In the genomic region with DNA sequence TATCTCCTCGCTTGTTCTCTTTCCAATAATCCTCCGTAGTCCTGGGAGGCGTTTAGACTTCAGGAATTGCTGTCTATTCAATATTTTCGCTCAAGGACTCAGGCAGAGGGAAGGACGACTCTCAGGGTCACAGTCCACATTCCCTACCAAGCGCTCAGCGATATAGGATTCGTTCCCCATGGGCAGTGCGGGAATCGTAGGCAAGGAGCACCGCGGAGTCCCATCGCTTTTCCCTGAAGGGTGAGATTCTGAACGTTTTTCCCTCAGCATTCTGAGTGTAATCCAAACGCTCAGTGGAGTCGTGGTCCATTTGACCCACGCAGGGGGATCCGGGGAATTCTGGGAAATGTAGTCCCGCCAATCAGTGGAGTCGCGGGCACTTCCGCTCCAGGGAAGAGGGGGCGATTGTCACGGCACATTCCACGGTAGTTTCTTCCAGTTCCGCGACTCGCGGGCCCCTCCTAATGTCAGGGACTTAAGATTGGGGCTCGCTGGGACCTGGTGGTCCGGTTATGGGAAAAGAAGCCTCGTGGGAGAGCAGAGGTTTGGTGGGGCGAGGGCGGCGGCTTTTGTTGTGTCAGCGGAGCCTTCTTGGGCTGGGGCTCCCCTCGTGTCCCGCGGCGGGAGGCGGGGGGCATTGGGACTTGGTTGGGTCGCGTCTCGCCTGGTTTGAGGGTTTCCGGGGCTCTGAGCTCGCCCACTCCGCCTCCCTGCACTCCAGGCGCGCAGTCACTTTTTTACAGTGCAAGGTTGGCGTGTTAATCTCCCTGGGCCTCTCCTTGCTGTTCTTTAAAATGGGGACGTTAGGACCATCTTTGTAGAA, we compare ENCODE assay signal across 1 cellular context.
A peak's percentile ranks its signal among the peaks of the same experiment; 100 is the strongest.
TF ChIP-seq lines count a peak whose summit lies in the region.

A gene (plus strand): TSS at position 364 of the 823 bp plus-strand sequence. CDS start 3,079 bp downstream, outside the sequence.

TF ChIP-seq in HepG2, 621 proteins besides CTCF, POLR2A, EP300 and RAD21 (continued from another document and continues in another):
- TF ChIP-seq, protein P1, sequence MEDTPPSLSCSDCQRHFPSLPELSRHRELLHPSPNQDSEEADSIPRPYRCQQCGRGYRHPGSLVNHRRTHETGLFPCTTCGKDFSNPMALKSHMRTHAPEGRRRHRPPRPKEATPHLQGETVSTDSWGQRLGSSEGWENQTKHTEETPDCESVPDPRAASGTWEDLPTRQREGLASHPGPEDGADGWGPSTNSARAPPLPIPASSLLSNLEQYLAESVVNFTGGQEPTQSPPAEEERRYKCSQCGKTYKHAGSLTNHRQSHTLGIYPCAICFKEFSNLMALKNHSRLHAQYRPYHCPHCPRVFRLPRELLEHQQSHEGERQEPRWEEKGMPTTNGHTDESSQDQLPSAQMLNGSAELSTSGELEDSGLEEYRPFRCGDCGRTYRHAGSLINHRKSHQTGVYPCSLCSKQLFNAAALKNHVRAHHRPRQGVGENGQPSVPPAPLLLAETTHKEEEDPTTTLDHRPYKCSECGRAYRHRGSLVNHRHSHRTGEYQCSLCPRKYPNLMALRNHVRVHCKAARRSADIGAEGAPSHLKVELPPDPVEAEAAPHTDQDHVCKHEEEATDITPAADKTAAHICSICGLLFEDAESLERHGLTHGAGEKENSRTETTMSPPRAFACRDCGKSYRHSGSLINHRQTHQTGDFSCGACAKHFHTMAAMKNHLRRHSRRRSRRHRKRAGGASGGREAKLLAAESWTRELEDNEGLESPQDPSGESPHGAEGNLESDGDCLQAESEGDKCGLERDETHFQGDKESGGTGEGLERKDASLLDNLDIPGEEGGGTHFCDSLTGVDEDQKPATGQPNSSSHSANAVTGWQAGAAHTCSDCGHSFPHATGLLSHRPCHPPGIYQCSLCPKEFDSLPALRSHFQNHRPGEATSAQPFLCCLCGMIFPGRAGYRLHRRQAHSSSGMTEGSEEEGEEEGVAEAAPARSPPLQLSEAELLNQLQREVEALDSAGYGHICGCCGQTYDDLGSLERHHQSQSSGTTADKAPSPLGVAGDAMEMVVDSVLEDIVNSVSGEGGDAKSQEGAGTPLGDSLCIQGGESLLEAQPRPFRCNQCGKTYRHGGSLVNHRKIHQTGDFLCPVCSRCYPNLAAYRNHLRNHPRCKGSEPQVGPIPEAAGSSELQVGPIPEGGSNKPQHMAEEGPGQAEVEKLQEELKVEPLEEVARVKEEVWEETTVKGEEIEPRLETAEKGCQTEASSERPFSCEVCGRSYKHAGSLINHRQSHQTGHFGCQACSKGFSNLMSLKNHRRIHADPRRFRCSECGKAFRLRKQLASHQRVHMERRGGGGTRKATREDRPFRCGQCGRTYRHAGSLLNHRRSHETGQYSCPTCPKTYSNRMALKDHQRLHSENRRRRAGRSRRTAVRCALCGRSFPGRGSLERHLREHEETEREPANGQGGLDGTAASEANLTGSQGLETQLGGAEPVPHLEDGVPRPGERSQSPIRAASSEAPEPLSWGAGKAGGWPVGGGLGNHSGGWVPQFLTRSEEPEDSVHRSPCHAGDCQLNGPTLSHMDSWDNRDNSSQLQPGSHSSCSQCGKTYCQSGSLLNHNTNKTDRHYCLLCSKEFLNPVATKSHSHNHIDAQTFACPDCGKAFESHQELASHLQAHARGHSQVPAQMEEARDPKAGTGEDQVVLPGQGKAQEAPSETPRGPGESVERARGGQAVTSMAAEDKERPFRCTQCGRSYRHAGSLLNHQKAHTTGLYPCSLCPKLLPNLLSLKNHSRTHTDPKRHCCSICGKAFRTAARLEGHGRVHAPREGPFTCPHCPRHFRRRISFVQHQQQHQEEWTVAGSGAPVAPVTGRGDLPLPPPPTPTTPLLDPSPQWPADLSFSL (CRISPR knock-in tag; IDR thresholded peaks at IDR 0.05): no peak
- TF ChIP-seq ZNF232 (CRISPR knock-in tag; IDR thresholded peaks at IDR 0.05; ENCODE audit: borderline replicate concordance) (no peak), ZNF496 (CRISPR knock-in tag; IDR thresholded peaks at IDR 0.05; ENCODE audit: insufficient replicate concordance) (no peak), ZNF777 (CRISPR knock-in tag; IDR thresholded peaks at IDR 0.05) (peak; percentile 48; the same call in 1 of the 2 replicates), ARNT2 (CRISPR knock-in tag; IDR thresholded peaks at IDR 0.05; ENCODE audit: low read depth) (no peak; the same call in 1 of the 2 replicates), HMGA1 (CRISPR knock-in tag; conservative IDR thresholded peaks at IDR 0.05) (no peak), ZNF260 (CRISPR knock-in tag; IDR thresholded peaks at IDR 0.05; ENCODE audit: borderline replicate concordance, low read depth) (no peak), FOXC1 (CRISPR knock-in tag; IDR thresholded peaks at IDR 0.05; ENCODE audit: borderline replicate concordance) (0 out of 2 replicates have a peak, but pooled peaks have one; percentile 62), KAT2B (IDR thresholded peaks at IDR 0.05; ENCODE audit: borderline replicate concordance, low read depth, low read length) (no peak), ZNF615 (CRISPR knock-in tag; IDR thresholded peaks at IDR 0.05; ENCODE audit: borderline replicate concordance) (0 out of 2 replicates have a peak, but pooled peaks have one; percentile 32), ZNF256 (CRISPR knock-in tag; conservative IDR thresholded peaks at IDR 0.05) (no peak), MIXL1 (CRISPR knock-in tag; IDR thresholded peaks at IDR 0.05) (peak; percentile 80), ZNF441 (CRISPR knock-in tag; IDR thresholded peaks at IDR 0.05; ENCODE audit: borderline replicate concordance) (no peak), ZNF543 (CRISPR knock-in tag; IDR thresholded peaks at IDR 0.05) (peak; percentile 65; the same call in 1 of the 2 replicates), RAD51 (IDR thresholded peaks at IDR 0.05; ENCODE audit: borderline replicate concordance) (no peak), ZNF607 (CRISPR knock-in tag; IDR thresholded peaks at IDR 0.05; ENCODE audit: borderline replicate concordance) (no peak), ZNF329 (CRISPR knock-in tag; IDR thresholded peaks at IDR 0.05; ENCODE audit: low read depth) (no peak; the same call in 1 of the 2 replicates), RNF2 (conservative IDR thresholded peaks at IDR 0.05; ENCODE audit: low read depth) (no peak), RBM39 (IDR thresholded peaks at IDR 0.05; ENCODE audit: low read depth, low read length, poor library complexity, severe bottlenecking) (peak; percentile 76), ZSCAN21 (CRISPR knock-in tag; IDR thresholded peaks at IDR 0.05; ENCODE audit: borderline replicate concordance) (no peak), MIER3 (CRISPR knock-in tag; IDR thresholded peaks at IDR 0.05; ENCODE audit: borderline replicate concordance) (no peak), ZNF451 (CRISPR knock-in tag; IDR thresholded peaks at IDR 0.05) (no peak), ZKSCAN5 (CRISPR knock-in tag; IDR thresholded peaks at IDR 0.05) (no peak), KDM5B (CRISPR knock-in tag; IDR thresholded peaks at IDR 0.05; ENCODE audit: borderline replicate concordance) (peak; percentile 70; the same call in 1 of the 2 replicates), ZNF558 (CRISPR knock-in tag; IDR thresholded peaks at IDR 0.05; ENCODE audit: borderline replicate concordance) (no peak), JUND (CRISPR knock-in tag; IDR thresholded peaks at IDR 0.05) (no peak), ZNF282 (IDR thresholded peaks at IDR 0.05; ENCODE audit: partially characterized antibody) (no peak), FOSL1 (CRISPR knock-in tag; IDR thresholded peaks at IDR 0.05; ENCODE audit: borderline replicate concordance) (no peak), ZMAT3 (CRISPR knock-in tag; conservative IDR thresholded peaks at IDR 0.05) (no peak), TARDBP (CRISPR knock-in tag; IDR thresholded peaks at IDR 0.05) (peak; percentile 49; the same call in 1 of the 2 replicates), BHLHE40 (IDR thresholded peaks at IDR 0.05; ENCODE audit: low read length) (no peak), GATAD1 (CRISPR knock-in tag; IDR thresholded peaks at IDR 0.05) (peak; percentile 75), ZNF670 (CRISPR knock-in tag; IDR thresholded peaks at IDR 0.05; ENCODE audit: borderline replicate concordance) (no peak), ZNF768 (CRISPR knock-in tag; IDR thresholded peaks at IDR 0.05) (no peak; the same call in 1 of the 2 replicates)
- TF ChIP-seq, protein P2, sequence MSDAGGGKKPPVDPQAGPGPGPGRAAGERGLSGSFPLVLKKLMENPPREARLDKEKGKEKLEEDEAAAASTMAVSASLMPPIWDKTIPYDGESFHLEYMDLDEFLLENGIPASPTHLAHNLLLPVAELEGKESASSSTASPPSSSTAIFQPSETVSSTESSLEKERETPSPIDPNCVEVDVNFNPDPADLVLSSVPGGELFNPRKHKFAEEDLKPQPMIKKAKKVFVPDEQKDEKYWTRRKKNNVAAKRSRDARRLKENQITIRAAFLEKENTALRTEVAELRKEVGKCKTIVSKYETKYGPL (CRISPR knock-in tag; IDR thresholded peaks at IDR 0.05): no peak
- TF ChIP-seq, protein P3, sequence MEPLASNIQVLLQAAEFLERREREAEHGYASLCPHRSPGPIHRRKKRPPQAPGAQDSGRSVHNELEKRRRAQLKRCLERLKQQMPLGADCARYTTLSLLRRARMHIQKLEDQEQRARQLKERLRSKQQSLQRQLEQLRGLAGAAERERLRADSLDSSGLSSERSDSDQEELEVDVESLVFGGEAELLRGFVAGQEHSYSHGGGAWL (CRISPR knock-in tag; IDR thresholded peaks at IDR 0.05): no peak; the same call in 1 of the 2 replicates
- TF ChIP-seq, protein P4, sequence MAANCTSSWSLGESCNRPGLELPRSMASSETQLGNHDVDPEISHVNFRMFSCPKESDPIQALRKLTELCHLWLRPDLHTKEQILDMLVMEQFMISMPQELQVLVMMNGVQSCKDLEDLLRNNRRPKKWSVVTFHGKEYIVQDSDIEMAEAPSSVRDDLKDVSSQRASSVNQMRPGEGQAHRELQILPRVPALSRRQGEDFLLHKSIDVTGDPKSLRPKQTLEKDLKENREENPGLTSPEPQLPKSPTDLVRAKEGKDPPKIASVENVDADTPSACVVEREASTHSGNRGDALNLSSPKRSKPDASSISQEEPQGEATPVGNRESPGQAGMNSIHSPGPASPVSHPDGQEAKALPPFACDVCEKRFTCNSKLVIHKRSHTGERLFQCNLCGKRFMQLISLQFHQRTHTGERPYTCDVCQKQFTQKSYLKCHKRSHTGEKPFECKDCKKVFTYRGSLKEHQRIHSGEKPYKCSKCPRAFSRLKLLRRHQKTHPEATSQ (CRISPR knock-in tag; IDR thresholded peaks at IDR 0.05; ENCODE audit: borderline replicate concordance): no peak
- TF ChIP-seq, protein P5, sequence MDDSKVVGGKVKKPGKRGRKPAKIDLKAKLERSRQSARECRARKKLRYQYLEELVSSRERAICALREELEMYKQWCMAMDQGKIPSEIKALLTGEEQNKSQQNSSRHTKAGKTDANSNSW (CRISPR knock-in tag; IDR thresholded peaks at IDR 0.05; ENCODE audit: borderline replicate concordance): no peak
- TF ChIP-seq, protein P6, sequence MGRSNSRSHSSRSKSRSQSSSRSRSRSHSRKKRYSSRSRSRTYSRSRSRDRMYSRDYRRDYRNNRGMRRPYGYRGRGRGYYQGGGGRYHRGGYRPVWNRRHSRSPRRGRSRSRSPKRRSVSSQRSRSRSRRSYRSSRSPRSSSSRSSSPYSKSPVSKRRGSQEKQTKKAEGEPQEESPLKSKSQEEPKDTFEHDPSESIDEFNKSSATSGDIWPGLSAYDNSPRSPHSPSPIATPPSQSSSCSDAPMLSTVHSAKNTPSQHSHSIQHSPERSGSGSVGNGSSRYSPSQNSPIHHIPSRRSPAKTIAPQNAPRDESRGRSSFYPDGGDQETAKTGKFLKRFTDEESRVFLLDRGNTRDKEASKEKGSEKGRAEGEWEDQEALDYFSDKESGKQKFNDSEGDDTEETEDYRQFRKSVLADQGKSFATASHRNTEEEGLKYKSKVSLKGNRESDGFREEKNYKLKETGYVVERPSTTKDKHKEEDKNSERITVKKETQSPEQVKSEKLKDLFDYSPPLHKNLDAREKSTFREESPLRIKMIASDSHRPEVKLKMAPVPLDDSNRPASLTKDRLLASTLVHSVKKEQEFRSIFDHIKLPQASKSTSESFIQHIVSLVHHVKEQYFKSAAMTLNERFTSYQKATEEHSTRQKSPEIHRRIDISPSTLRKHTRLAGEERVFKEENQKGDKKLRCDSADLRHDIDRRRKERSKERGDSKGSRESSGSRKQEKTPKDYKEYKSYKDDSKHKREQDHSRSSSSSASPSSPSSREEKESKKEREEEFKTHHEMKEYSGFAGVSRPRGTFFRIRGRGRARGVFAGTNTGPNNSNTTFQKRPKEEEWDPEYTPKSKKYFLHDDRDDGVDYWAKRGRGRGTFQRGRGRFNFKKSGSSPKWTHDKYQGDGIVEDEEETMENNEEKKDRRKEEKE (IDR thresholded peaks at IDR 0.05): no peak
- TF ChIP-seq, protein P7, sequence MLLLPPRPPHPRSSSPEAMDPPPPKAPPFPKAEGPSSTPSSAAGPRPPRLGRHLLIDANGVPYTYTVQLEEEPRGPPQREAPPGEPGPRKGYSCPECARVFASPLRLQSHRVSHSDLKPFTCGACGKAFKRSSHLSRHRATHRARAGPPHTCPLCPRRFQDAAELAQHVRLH (CRISPR knock-in tag; IDR thresholded peaks at IDR 0.05; ENCODE audit: borderline replicate concordance, low read depth): no peak
- TF ChIP-seq, protein P8, sequence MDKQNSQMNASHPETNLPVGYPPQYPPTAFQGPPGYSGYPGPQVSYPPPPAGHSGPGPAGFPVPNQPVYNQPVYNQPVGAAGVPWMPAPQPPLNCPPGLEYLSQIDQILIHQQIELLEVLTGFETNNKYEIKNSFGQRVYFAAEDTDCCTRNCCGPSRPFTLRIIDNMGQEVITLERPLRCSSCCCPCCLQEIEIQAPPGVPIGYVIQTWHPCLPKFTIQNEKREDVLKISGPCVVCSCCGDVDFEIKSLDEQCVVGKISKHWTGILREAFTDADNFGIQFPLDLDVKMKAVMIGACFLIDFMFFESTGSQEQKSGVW (CRISPR knock-in tag; IDR thresholded peaks at IDR 0.05; ENCODE audit: borderline replicate concordance): no peak
- TF ChIP-seq, protein P9, sequence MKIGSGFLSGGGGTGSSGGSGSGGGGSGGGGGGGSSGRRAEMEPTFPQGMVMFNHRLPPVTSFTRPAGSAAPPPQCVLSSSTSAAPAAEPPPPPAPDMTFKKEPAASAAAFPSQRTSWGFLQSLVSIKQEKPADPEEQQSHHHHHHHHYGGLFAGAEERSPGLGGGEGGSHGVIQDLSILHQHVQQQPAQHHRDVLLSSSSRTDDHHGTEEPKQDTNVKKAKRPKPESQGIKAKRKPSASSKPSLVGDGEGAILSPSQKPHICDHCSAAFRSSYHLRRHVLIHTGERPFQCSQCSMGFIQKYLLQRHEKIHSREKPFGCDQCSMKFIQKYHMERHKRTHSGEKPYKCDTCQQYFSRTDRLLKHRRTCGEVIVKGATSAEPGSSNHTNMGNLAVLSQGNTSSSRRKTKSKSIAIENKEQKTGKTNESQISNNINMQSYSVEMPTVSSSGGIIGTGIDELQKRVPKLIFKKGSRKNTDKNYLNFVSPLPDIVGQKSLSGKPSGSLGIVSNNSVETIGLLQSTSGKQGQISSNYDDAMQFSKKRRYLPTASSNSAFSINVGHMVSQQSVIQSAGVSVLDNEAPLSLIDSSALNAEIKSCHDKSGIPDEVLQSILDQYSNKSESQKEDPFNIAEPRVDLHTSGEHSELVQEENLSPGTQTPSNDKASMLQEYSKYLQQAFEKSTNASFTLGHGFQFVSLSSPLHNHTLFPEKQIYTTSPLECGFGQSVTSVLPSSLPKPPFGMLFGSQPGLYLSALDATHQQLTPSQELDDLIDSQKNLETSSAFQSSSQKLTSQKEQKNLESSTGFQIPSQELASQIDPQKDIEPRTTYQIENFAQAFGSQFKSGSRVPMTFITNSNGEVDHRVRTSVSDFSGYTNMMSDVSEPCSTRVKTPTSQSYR (CRISPR knock-in tag; IDR thresholded peaks at IDR 0.05; ENCODE audit: borderline replicate concordance): no peak; the same call in 1 of the 2 replicates
